ENCODE assay signal across 12 cellular contexts in the genomic region with DNA sequence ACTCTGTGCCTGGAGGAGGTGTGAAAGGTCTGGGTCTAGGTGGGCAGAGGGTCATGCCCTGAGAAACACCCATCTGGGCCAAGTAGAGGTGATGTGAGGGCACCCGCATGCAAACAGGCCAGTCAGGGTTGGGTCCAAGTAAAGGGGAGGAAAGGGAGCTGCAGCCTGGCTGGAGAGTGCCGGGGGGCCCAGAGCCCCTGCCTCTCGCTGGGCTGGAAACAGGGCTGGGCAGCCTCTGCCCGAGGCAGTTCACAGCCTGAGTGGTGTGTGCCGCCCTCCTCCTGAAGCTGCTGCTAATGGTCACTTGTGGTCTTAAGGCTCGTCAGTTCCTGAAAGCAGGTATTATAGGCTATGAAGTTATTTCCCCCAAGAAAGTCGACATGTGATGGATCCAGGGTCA. TPM values are rescaled to one million over a fixed set of nuclear protein-coding genes. Genes with fewer than 3 reads are reported as not detected.
"Had no signal": no experiment of that assay in that cellular context is flagged by ENCODE, and none has a peak within 500 bp of the region (broad histone marks: within the 10 kb centered on the region; RNA-seq: fewer than 3 reads in every experiment).

No MANE protein-coding gene starts in this region.

- H3K27ac ChIP-seq: GM23248 had no signal

- H3K9me3 ChIP-seq: HAP-1 had no signal

- FAIRE-seq: H1, H54 had no signal

- ATAC-seq: GM23338, HCT116 had no signal

- H3K9ac ChIP-seq: GM23248 had no signal

- H3K4me1 ChIP-seq: HAP-1 had no signal

- H2AFZ ChIP-seq: GM23248, GM23338 had no signal

- DNase-seq: GM23248, GOT3, H7, H9, HCEC 1CT, HFFc6 had no signal

- H3K36me3 ChIP-seq: HAP-1 had no signal

- H3K4me2 ChIP-seq: GM23338 had no signal

- H3K4me3 ChIP-seq: GM23248, GM23338, HAP-1 had no signal

RNA-seq across cellular contexts. Expression of gene CYP2E1, which starts 7.3 kb away (rescaled TPM):
- total RNA-seq: GM23248, H1 had no signal

RNA-seq across cellular contexts. Expression of gene SYCE1, which starts 31.0 kb away (rescaled TPM):
- total RNA-seq: GM23248, GM23338, H1, H4, H7, H9, HFFc6 had no signal
- polyA plus RNA-seq: GM23248, H1 had no signal
